Comparison of ENCODE assay signal across 24 cellular contexts in the genomic region with DNA sequence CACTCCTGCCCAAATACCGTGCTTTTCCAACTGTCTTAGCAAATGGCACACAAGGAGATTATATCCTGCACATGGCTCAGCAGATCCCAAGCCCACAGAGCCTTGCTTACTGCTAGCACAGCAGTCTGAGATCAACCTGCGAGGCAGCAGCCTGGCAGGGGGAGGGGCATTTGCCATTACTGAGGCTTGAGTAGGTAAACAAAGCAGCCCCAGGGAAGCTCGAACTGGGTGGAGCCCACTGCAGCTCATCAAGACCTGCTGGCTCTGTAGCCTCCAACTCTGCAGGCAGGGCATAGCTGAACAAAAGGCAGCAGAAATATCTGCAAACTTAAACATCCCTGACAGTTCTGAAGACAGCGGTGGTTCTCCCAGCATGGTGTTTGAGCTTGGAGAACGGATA.
"Had no signal": no experiment of that assay in that cellular context is flagged by ENCODE, and none has a peak within 500 bp of the region (broad histone marks: within the 10 kb centered on the region; RNA-seq: fewer than 3 reads in every experiment).

No MANE protein-coding gene starts in this region.

- H3K4me3 Mint-ChIP-seq: activated CD4-positive, alpha-beta T cell treated with anti-CD3 and anti-CD28 coated beads, Interleukin-2, amount 10 ng/mL, durations not matched to agents 24 days and 14 days; activated CD8-positive, alpha-beta memory T cell treated with anti-CD3 and anti-CD28 coated beads, Interleukin-2, amount 10 ng/mL, durations not matched to agents 7 days and 5 days; activated CD8-positive, alpha-beta T cell treated with anti-CD3 and anti-CD28 coated beads for 36 hours; activated naive CD4-positive, alpha-beta T cell treated with anti-CD3 and anti-CD28 coated beads, Interleukin-2, amount 10 ng/mL, durations not matched to agents 7 days and 5 days; natural killer cell treated with Interleukin-12 subunit alpha and Interleukin-12 subunit beta and Interleukin-15 and Interleukin-18, amount 100 ng/mL, for 72 hours had no signal

- DNase-seq: activated CD4-positive, alpha-beta T cell treated with anti-CD3 and anti-CD28 coated beads, Interleukin-2, amount 10 ng/mL, durations not matched to agents 24 days and 14 days; activated CD8-positive, alpha-beta memory T cell treated with anti-CD3 and anti-CD28 coated beads, Interleukin-2, amount 10 ng/mL, durations not matched to agents 7 days and 5 days; activated CD8-positive, alpha-beta T cell treated with anti-CD3 and anti-CD28 coated beads for 36 hours; activated effector memory CD4-positive, alpha-beta T cell treated with anti-CD3 and anti-CD28 coated beads, Interleukin-2, amount 50 U/mL, for 16 hours; activated naive CD4-positive, alpha-beta T cell treated with anti-CD3 and anti-CD28 coated beads, Interleukin-2, amount 10 ng/mL, durations not matched to agents 7 days and 5 days; activated T-cell treated with anti-CD3 and anti-CD28 coated beads for 4 hours; amygdala; esophagus squamous epithelium; head of caudate nucleus; hypothalamus; left cardiac atrium; stimulated activated CD4-positive, alpha-beta T cell treated with anti-CD3 and anti-CD28 coated beads, Interleukin-15, amount 100 ng/mL, for 24 hours; stimulated activated naive CD4-positive, alpha-beta T cell; testis; trophoblast cell; uterus had no signal

- H3K9me3 ChIP-seq: esophagus squamous epithelium, gastroesophageal sphincter, neutrophil, testis, uterus had no signal

- H3K36me3 Mint-ChIP-seq: activated CD8-positive, alpha-beta memory T cell treated with anti-CD3 and anti-CD28 coated beads, Interleukin-2, amount 10 ng/mL, durations not matched to agents 7 days and 5 days; activated naive CD4-positive, alpha-beta T cell treated with anti-CD3 and anti-CD28 coated beads, Interleukin-2, amount 10 ng/mL, durations not matched to agents 7 days and 5 days; natural killer cell treated with Interleukin-12 subunit alpha and Interleukin-12 subunit beta and Interleukin-15 and Interleukin-18, amount 100 ng/mL, for 72 hours had no signal

- H3K4me1 ChIP-seq: esophagus squamous epithelium, gastroesophageal sphincter, parathyroid adenoma, testis, uterus had no signal

- H3K4me1 Mint-ChIP-seq: activated CD4-positive, alpha-beta T cell treated with anti-CD3 and anti-CD28 coated beads, Interleukin-2, amount 10 ng/mL, durations not matched to agents 24 days and 14 days; activated CD8-positive, alpha-beta memory T cell treated with anti-CD3 and anti-CD28 coated beads, Interleukin-2, amount 10 ng/mL, durations not matched to agents 7 days and 5 days; activated naive CD4-positive, alpha-beta T cell treated with anti-CD3 and anti-CD28 coated beads, Interleukin-2, amount 10 ng/mL, durations not matched to agents 7 days and 5 days had no signal

- H3K27ac Mint-ChIP-seq: activated CD4-positive, alpha-beta T cell treated with anti-CD3 and anti-CD28 coated beads, Interleukin-2, amount 10 ng/mL, durations not matched to agents 24 days and 14 days; activated CD8-positive, alpha-beta memory T cell treated with anti-CD3 and anti-CD28 coated beads, Interleukin-2, amount 10 ng/mL, durations not matched to agents 7 days and 5 days; activated CD8-positive, alpha-beta T cell treated with anti-CD3 and anti-CD28 coated beads for 36 hours; activated naive CD4-positive, alpha-beta T cell treated with anti-CD3 and anti-CD28 coated beads, Interleukin-2, amount 10 ng/mL, durations not matched to agents 7 days and 5 days; natural killer cell treated with Interleukin-12 subunit alpha and Interleukin-12 subunit beta and Interleukin-15 and Interleukin-18, amount 100 ng/mL, for 72 hours had no signal

- H3K27me3 Mint-ChIP-seq: activated CD4-positive, alpha-beta T cell treated with anti-CD3 and anti-CD28 coated beads, Interleukin-2, amount 10 ng/mL, durations not matched to agents 24 days and 14 days; activated CD8-positive, alpha-beta memory T cell treated with anti-CD3 and anti-CD28 coated beads, Interleukin-2, amount 10 ng/mL, durations not matched to agents 7 days and 5 days; activated CD8-positive, alpha-beta T cell treated with anti-CD3 and anti-CD28 coated beads for 36 hours; activated naive CD4-positive, alpha-beta T cell treated with anti-CD3 and anti-CD28 coated beads, Interleukin-2, amount 10 ng/mL, durations not matched to agents 7 days and 5 days; natural killer cell treated with Interleukin-12 subunit alpha and Interleukin-12 subunit beta and Interleukin-15 and Interleukin-18, amount 100 ng/mL, for 72 hours had no signal

- H3K4me3 ChIP-seq: coronary artery, esophagus squamous epithelium, gastroesophageal sphincter, smooth muscle cell, testis, uterus had no signal

- H3K36me3 ChIP-seq: esophagus squamous epithelium, gastroesophageal sphincter, neutrophil, uterus had no signal

- H3K27ac ChIP-seq: coronary artery, esophagus squamous epithelium, gastroesophageal sphincter, neutrophil, parathyroid adenoma, testis, uterus had no signal

- FAIRE-seq: bronchial epithelial cell, islet of Langerhans had no signal
